37 cellular contexts compared by ENCODE assay signal in genomic region chr2:103219398-103219797, GRCh38.
DNase-seq lines count a peak whose midpoint lies in the region; ATAC-seq, FAIRE-seq and TF ChIP-seq lines count a peak whose summit lies in the region.
"Had no signal": no experiment of that assay in that cellular context is flagged by ENCODE, and none has a peak within 500 bp of the region (broad histone marks: within the 10 kb centered on the region; RNA-seq: fewer than 3 reads in every experiment).

No MANE protein-coding gene starts in this region.

- H2AK5ac ChIP-seq in H1 (ENCODE audit: low read depth, low read length): no peak overlapping the region

- H3K4me3 Mint-ChIP-seq in endodermal cell: no peak overlapping the region
- H3K4me3 Mint-ChIP-seq: B cell; CD14-positive monocyte; CD4-positive, alpha-beta memory T cell; CD4-positive, alpha-beta T cell; CD4-positive, CD25-positive, alpha-beta regulatory T cell; CD8-positive, alpha-beta memory T cell; CD8-positive, alpha-beta T cell had no signal

- no peak for FAIRE-seq in K562 (lab: Jason Lieb, UNC)
- no peak for FAIRE-seq in H1 (lab: Jason Lieb, UNC)
- peak; percentile 27 for FAIRE-seq in urothelium cell line (lab: Jason Lieb, UNC)
- FAIRE-seq in GM19239 (lab: Jason Lieb, UNC): no peak
- FAIRE-seq: A204.1, A549, D721Med had no signal

- TF ChIP-seq RAD21 in K562 (CRISPR knock-in tag; conservative IDR thresholded peaks at IDR 0.05 in 1 of 2, IDR thresholded peaks at IDR 0.05 in 1 of 2): no peak
- no peak for TF ChIP-seq RAD21 in H1 (IDR thresholded peaks at IDR 0.05 in 1 of 2, conservative IDR thresholded peaks at IDR 0.05 in 1 of 2; ENCODE audit: low read depth in 2 of 2, low read length in 2 of 2)

- no peak overlapping the region for H2BK15ac ChIP-seq in H1 (ENCODE audit: low read length)

- no peak overlapping the region for H4K5ac ChIP-seq in H1 (ENCODE audit: insufficient read length, low read depth, low read length)

- intact Hi-C loops in K562 (cut with micrococcal nuclease): no loop called here

- H2BK5ac ChIP-seq in H1 (ENCODE audit: low read depth, low read length): no peak overlapping the region

- no peak overlapping the region for H2BK120ac ChIP-seq in H1 (replicated peaks; ENCODE audit: low read depth, low read length)

- H3K23me2 ChIP-seq in H1 (ENCODE audit: low read depth, low read length): no peaks in the 10 kb centered on the region; the same call in 1 of the 2 replicates

- CTCF ChIA-PET in K562 (lab: Yijun Ruan, JAX; ENCODE audit: low intra/inter-chr PET ratio): no interaction called here
- CTCF ChIA-PET in H1 (lab: Charles Lee; ENCODE audit: partially characterized antibody): no interaction called here
- CTCF ChIA-PET in HEK293T (lab: Yijun Ruan, JAX): interaction anchor here (0.9 kb wide), 1 partner anchor 60 kb away, joined by 3 read pairs; no protein-coding TSS in a partner anchor

- peak overlapping the region; percentile 44 for H3K27ac Mint-ChIP-seq in endodermal cell
- H3K27ac Mint-ChIP-seq: B cell; CD14-positive monocyte; CD4-positive, alpha-beta memory T cell; CD4-positive, alpha-beta T cell; CD4-positive, CD25-positive, alpha-beta regulatory T cell; CD8-positive, alpha-beta memory T cell; CD8-positive, alpha-beta T cell had no signal

- H3K27me3 ChIP-seq in K562 (ENCODE audit: control insufficient read depth in 2 of 2, insufficient read depth in 2 of 2, low read length in 2 of 2) (no peaks in the 10 kb centered on the region), H1 (replicated peaks in 1 of 4; ENCODE audit: control insufficient read depth in 3 of 4, extremely low read depth in 1 of 4, insufficient read depth in 3 of 4, low read length in 3 of 4) (no peaks in the 10 kb centered on the region), endodermal cell (ENCODE audit: control insufficient read depth, insufficient read depth, low read length, poor library complexity, severe bottlenecking) (no peaks in the 10 kb centered on the region), H7 (ENCODE audit: control insufficient read depth, insufficient read depth, low read length) (no peaks in the 10 kb centered on the region)
- H3K27me3 ChIP-seq: BE2C; BLaER1; BLaER1 treated with 17β-estradiol and CSF1 and Interleukin-3, amounts not matched to agents 10 nM and 100 nM had no signal

- TF ChIP-seq POLR2A in K562 (conservative IDR thresholded peaks at IDR 0.05) (no peak), H1 (IDR thresholded peaks at IDR 0.05; ENCODE audit: control extremely low read depth in 1 of 2, low read depth in 2 of 2, low read length in 2 of 2) (no peak)

- no peak overlapping the region for H3K14ac ChIP-seq in H1 (ENCODE audit: insufficient read length)

- TF ChIP-seq EP300 in K562 (IDR thresholded peaks at IDR 0.05; ENCODE audit: low read length) (no peak), H1 (IDR thresholded peaks at IDR 0.05; ENCODE audit: borderline replicate concordance in 1 of 2, low read depth in 2 of 2, low read length in 2 of 2) (no peak)

- in situ Hi-C loops in K562 (cut with MboI): no loop called here

- no TSS peak for BruUV-seq in K562 (replicated peaks; lab: Mats Ljungman, UMichigan)

- no peak for TF ChIP-seq CTCF in K562 (IDR thresholded peaks at IDR 0.05 in 2 of 3, conservative IDR thresholded peaks at IDR 0.05 in 1 of 3; ENCODE audit: insufficient read depth in 2 of 3, low read depth in 1 of 3, low read length in 3 of 3)
- TF ChIP-seq CTCF in H1 (IDR thresholded peaks at IDR 0.05; ENCODE audit: control extremely low read depth in 1 of 3, insufficient read depth in 1 of 3, low read depth in 1 of 3, low read length in 3 of 3): no peak
- TF ChIP-seq CTCF in endodermal cell (conservative IDR thresholded peaks at IDR 0.05): no peak

- no peak for DNase-seq in K562 (ENCODE audit: extremely low read depth in 1 of 4, low spot score in 3 of 4)
- DNase-seq in H1 (ENCODE audit: low read depth in 1 of 2, low spot score in 2 of 2): no peak
- no peak for DNase-seq in endodermal cell
- no peak for DNase-seq in urothelium cell line (ENCODE audit: low spot score)
- DNase-seq in H7: no peak
- DNase-seq in HEK293T (ENCODE audit: extremely low spot score): no peak
- no peak for DNase-seq in T-helper 9 cell
- DNase-seq in GM19239 (ENCODE audit: insufficient read length, low spot score): no peak
- DNase-seq: 8988T; ACHN; AML-193; BE2C; C1 segment of cervical spinal cord; Caco-2; Calu3; CD4-positive, alpha-beta memory T cell; CD4-positive, alpha-beta T cell; CD4-positive, CD25-positive, alpha-beta regulatory T cell; CD8-positive, alpha-beta memory T cell; CD8-positive, alpha-beta T cell; COR-L47; DMS 273 treated with DMSO at 0.1 percent for 48 hours; DMS153; DMS53; DMS79; DMS79 treated with DMSO at 0.1 percent for 48 hours; DND-41; EL had no signal

- no peak overlapping the region for H3K4me2 ChIP-seq in K562 (ENCODE audit: insufficient read depth, low read length)
- no peak overlapping the region for H3K4me2 ChIP-seq in H1 (ENCODE audit: insufficient read depth in 1 of 2, low read depth in 2 of 2, low read length in 2 of 2)
- H3K4me2 ChIP-seq: A549; BLaER1; BLaER1 treated with 17β-estradiol and CSF1 and Interleukin-3, amounts not matched to agents 10 nM and 100 nM had no signal

- H3K36me3 Mint-ChIP-seq in endodermal cell (ENCODE audit: low read depth): no peaks in the 10 kb centered on the region
- H3K36me3 Mint-ChIP-seq: CD14-positive monocyte; CD4-positive, alpha-beta memory T cell; CD4-positive, CD25-positive, alpha-beta regulatory T cell; CD8-positive, alpha-beta memory T cell; CD8-positive, alpha-beta T cell had no signal

- POLR2A ChIA-PET in K562 (lab: Yijun Ruan, JAX) (no interaction called here), H1 (lab: Charles Lee; ENCODE audit: partially characterized antibody) (no interaction called here), HEK293T (lab: Yijun Ruan, JAX) (no interaction called here)

- no peak for ATAC-seq in K562
- ATAC-seq: A549; CD8-positive, alpha-beta T cell had no signal

- H4K8ac ChIP-seq in H1 (ENCODE audit: extremely low read depth, insufficient read depth, low read length): no peak overlapping the region

- H3K79me2 ChIP-seq in K562 (ENCODE audit: control insufficient read depth, insufficient read depth, low read length) (no peaks in the 10 kb centered on the region), H1 (ENCODE audit: control insufficient read depth in 1 of 2, insufficient read depth in 2 of 2, low read length in 2 of 2) (no peaks in the 10 kb centered on the region)

- no peak overlapping the region for H3K18ac ChIP-seq in H1 (ENCODE audit: extremely low read depth, low read length)

- H2BK12ac ChIP-seq in H1 (ENCODE audit: low read depth, low read length): no peak overlapping the region

- no peak overlapping the region for H2BK20ac ChIP-seq in H1 (ENCODE audit: low read length)

- H3K56ac ChIP-seq in H1 (replicated peaks; ENCODE audit: insufficient read length, low read depth, low read length): no peak overlapping the region

- H3K9me3 Mint-ChIP-seq in endodermal cell: peaks cover 6% of the 10 kb centered on the region

- H3K9me1 ChIP-seq in K562 (ENCODE audit: control insufficient read depth, insufficient read depth, low read length): no peaks in the 10 kb centered on the region

- H3K4me1 Mint-ChIP-seq in endodermal cell: peaks cover 8% of the 10 kb centered on the region
- H3K4me1 Mint-ChIP-seq: B cell; CD14-positive monocyte; CD4-positive, alpha-beta memory T cell; CD8-positive, alpha-beta memory T cell had no signal

- no peak overlapping the region for H3K23ac ChIP-seq in H1 (ENCODE audit: insufficient read length)

- 0% methylated on average over 1 of the region's 1 CpG for WGBS in K562 (ENCODE audit: insufficient coverage, low coverage, missing lambda C conversion rate)
- WGBS in H1 (ENCODE audit: extremely low coverage in 1 of 2, insufficient coverage in 1 of 2, insufficient read length in 1 of 2, insufficient replicate concordance in 2 of 2, low coverage in 1 of 2, low lambda C conversion rate in 2 of 2, missing lambda C conversion rate in 1 of 2), 2 experiments: 72% methylated on average over 1 of the region's 1 CpG; no CpG with 5 or more reads in 1 of the 2 experiments
- WGBS in endodermal cell (ENCODE audit: insufficient coverage in 1 of 2, insufficient read length in 1 of 2), 2 experiments: 93% methylated on average over 1 of the region's 1 CpG; no CpG with 5 or more reads in 1 of the 2 experiments

- H3K36me3 ChIP-seq in K562 (ENCODE audit: control insufficient read depth, insufficient read depth, low read length) (no peaks in the 10 kb centered on the region), H1 (ENCODE audit: control insufficient read depth in 2 of 4, insufficient read depth in 4 of 4, low read length in 3 of 4) (no peaks in the 10 kb centered on the region), endodermal cell (ENCODE audit: control insufficient read depth, insufficient read depth, low read length) (no peaks in the 10 kb centered on the region), H7 (replicated peaks; ENCODE audit: control insufficient read depth, insufficient read depth, low read length) (no peaks in the 10 kb centered on the region)
- H3K36me3 ChIP-seq: BE2C; BLaER1; BLaER1 treated with 17β-estradiol and CSF1 and Interleukin-3, amounts not matched to agents 10 nM and 100 nM had no signal

- H3K4me1 ChIP-seq in K562 (replicated peaks in 1 of 2; ENCODE audit: control insufficient read depth in 2 of 2, insufficient read depth in 2 of 2, low read length in 2 of 2): no peaks in the 10 kb centered on the region
- H3K4me1 ChIP-seq in H1 (replicated peaks in 1 of 4; ENCODE audit: control insufficient read depth in 3 of 4, insufficient read depth in 4 of 4, low read length in 3 of 4): 0 out of 7 replicates have a peak, but pooled peaks cover 0 to 3% (median 0%) of the 10 kb centered on the region in 4 experiments
- H3K4me1 ChIP-seq in endodermal cell (ENCODE audit: control insufficient read depth, insufficient read depth, low read length): peaks cover 3% of the 10 kb centered on the region
- H3K4me1 ChIP-seq: A549; BE2C; BLaER1; BLaER1 treated with 17β-estradiol and CSF1 and Interleukin-3, amounts not matched to agents 10 nM and 100 nM; Caco-2 had no signal

- no peak overlapping the region for H3K9ac ChIP-seq in K562 (ENCODE audit: insufficient read depth in 1 of 2, low read depth in 2 of 2, low read length in 2 of 2)
- H3K9ac ChIP-seq in H1 (replicated peaks in 1 of 4; ENCODE audit: extremely low read depth in 1 of 4, low read depth in 3 of 4, low read length in 3 of 4): no peak overlapping the region
- no peak overlapping the region for H3K9ac ChIP-seq in endodermal cell (ENCODE audit: extremely low read depth, low read length, poor library complexity, severe bottlenecking)
- H3K9ac ChIP-seq: BLaER1; BLaER1 treated with 17β-estradiol and CSF1 and Interleukin-3, amounts not matched to agents 10 nM and 100 nM had no signal

- H4K91ac ChIP-seq in H1 (replicated peaks; ENCODE audit: insufficient read length, low read length): no peak overlapping the region

- H4K20me1 ChIP-seq in K562 (replicated peaks; ENCODE audit: control insufficient read depth, insufficient read depth, low read length) (no peaks in the 10 kb centered on the region), H1 (replicated peaks in 1 of 2; ENCODE audit: control insufficient read depth in 1 of 2, insufficient read depth in 2 of 2, low read length in 2 of 2) (no peaks in the 10 kb centered on the region)
- H4K20me1 ChIP-seq: BLaER1; BLaER1 treated with 17β-estradiol and CSF1 and Interleukin-3, amounts not matched to agents 10 nM and 100 nM had no signal

- no peaks in the 10 kb centered on the region for H3K27me3 Mint-ChIP-seq in endodermal cell (ENCODE audit: insufficient read depth)
- H3K27me3 Mint-ChIP-seq: B cell; CD4-positive, alpha-beta memory T cell; CD4-positive, alpha-beta T cell; CD4-positive, CD25-positive, alpha-beta regulatory T cell had no signal

- H2AFZ ChIP-seq in K562 (ENCODE audit: low read depth, low read length): no peak overlapping the region
- H2AFZ ChIP-seq in H1 (ENCODE audit: low read length): 0 out of 2 replicates have a peak overlapping the region, but pooled peaks have one; percentile 46

- H3K4ac ChIP-seq in H1 (replicated peaks; ENCODE audit: insufficient read length, low read depth, low read length): no peak overlapping the region

- H3K4me3 ChIP-seq in K562 (no peak overlapping the region), H1 (ENCODE audit: extremely low read depth in 1 of 4, insufficient read depth in 2 of 4, low read depth in 3 of 4, low read length in 4 of 4) (no peak overlapping the region), endodermal cell (ENCODE audit: low read length) (peak overlapping the region; percentile 5), H7 (ENCODE audit: insufficient read depth, low read depth, low read length) (no peak overlapping the region)
- H3K4me3 ChIP-seq: A549; BLaER1; BLaER1 treated with 17β-estradiol and CSF1 and Interleukin-3, amounts not matched to agents 10 nM and 100 nM had no signal

- H3K27ac ChIP-seq in K562 (ENCODE audit: extremely low read depth, low read depth, low read length): no peak overlapping the region
- no peak overlapping the region for H3K27ac ChIP-seq in H1 (ENCODE audit: low read depth, low read length)
- no peak overlapping the region for H3K27ac ChIP-seq in endodermal cell (ENCODE audit: low read depth, low read length)
- H3K27ac ChIP-seq: 22Rv1; A549; BLaER1; BLaER1 treated with 17β-estradiol and CSF1 and Interleukin-3, amounts not matched to agents 10 nM and 100 nM; C4-2B had no signal

- H3K79me1 ChIP-seq in H1 (ENCODE audit: low read depth, low read length): no peaks in the 10 kb centered on the region

- no peaks in the 10 kb centered on the region for H3K9me3 ChIP-seq in K562 (replicated peaks; ENCODE audit: control insufficient read depth, insufficient read depth, low read depth, low read length)
- H3K9me3 ChIP-seq in H1 (ENCODE audit: insufficient read depth in 2 of 2, low read depth in 1 of 2, low read length in 1 of 2): no peaks in the 10 kb centered on the region
- H3K9me3 ChIP-seq in endodermal cell (ENCODE audit: control insufficient read depth, low read length): no peaks in the 10 kb centered on the region
- H3K9me3 ChIP-seq: A549; BE2C; BLaER1; BLaER1 treated with 17β-estradiol and CSF1 and Interleukin-3, amounts not matched to agents 10 nM and 100 nM; Caco-2 had no signal
